In the genomic region with DNA sequence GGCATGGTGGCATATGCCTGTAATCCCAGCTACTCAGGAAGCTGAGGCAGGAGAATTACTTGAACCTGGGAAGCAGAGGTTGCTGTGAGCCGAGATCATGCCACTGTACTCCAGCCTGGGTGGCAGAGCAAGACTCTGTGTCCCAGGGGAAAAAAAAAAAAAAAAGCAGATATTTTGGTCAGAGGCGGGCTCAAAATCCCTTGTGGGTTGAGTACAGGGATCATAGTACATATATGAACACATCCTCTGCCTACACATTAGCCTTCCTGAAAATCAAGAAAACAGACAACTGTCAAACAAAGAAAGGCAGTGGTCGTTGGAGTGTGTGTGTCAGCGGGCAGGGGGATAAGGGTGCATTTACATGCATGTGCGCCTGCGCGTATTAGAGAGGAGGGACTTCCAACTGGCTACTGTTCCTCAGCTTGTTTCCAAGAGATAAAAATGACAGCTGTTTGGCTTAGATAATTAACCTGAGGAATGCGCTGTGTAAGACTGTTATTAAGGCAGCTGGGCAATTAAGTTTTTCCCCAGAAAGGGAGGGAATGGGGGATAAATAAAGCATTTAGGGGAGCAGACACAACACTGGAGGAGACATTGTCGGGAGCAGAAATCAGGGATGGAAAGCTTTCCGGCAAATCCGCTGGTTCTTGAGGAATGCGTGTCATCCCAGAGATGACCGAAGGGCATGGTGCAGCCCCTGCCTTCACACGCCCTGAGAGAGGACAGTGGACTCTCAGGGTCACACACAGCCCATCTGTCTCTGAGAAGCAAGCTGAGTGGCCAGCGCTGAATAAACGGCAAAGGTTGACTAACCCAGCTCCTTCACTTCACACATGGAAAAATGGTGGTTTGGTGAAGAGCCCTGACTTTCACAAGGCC, we compare ENCODE assay signal across 1 cellular context.
TF ChIP-seq lines count a peak whose summit lies in the region.

No MANE protein-coding gene starts in this region.

TF ChIP-seq in K562, 482 proteins besides CTCF, POLR2A, EP300 and RAD21 (continued from another document and continues in another):
- TF ChIP-seq, protein P1, sequence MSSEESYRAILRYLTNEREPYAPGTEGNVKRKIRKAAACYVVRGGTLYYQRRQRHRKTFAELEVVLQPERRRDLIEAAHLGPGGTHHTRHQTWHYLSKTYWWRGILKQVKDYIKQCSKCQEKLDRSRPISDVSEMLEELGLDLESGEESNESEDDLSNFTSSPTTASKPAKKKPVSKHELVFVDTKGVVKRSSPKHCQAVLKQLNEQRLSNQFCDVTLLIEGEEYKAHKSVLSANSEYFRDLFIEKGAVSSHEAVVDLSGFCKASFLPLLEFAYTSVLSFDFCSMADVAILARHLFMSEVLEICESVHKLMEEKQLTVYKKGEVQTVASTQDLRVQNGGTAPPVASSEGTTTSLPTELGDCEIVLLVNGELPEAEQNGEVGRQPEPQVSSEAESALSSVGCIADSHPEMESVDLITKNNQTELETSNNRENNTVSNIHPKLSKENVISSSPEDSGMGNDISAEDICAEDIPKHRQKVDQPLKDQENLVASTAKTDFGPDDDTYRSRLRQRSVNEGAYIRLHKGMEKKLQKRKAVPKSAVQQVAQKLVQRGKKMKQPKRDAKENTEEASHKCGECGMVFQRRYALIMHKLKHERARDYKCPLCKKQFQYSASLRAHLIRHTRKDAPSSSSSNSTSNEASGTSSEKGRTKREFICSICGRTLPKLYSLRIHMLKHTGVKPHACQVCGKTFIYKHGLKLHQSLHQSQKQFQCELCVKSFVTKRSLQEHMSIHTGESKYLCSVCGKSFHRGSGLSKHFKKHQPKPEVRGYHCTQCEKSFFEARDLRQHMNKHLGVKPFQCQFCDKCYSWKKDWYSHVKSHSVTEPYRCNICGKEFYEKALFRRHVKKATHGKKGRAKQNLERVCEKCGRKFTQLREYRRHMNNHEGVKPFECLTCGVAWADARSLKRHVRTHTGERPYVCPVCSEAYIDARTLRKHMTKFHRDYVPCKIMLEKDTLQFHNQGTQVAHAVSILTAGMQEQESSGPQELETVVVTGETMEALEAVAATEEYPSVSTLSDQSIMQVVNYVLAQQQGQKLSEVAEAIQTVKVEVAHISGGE (CRISPR knock-in tag; IDR thresholded peaks at IDR 0.05) = peak in 1 of 3 experiments; percentile 60; a peak in 1 of 6 replicates
- peak; percentile 90 for TF ChIP-seq TFAP4 (CRISPR knock-in tag; IDR thresholded peaks at IDR 0.05; ENCODE audit: borderline replicate concordance)
- 0 out of 2 replicates have a peak, but pooled peaks have one; percentile 31 for TF ChIP-seq ZNF311 (CRISPR knock-in tag; IDR thresholded peaks at IDR 0.05)
- TF ChIP-seq, protein P2, sequence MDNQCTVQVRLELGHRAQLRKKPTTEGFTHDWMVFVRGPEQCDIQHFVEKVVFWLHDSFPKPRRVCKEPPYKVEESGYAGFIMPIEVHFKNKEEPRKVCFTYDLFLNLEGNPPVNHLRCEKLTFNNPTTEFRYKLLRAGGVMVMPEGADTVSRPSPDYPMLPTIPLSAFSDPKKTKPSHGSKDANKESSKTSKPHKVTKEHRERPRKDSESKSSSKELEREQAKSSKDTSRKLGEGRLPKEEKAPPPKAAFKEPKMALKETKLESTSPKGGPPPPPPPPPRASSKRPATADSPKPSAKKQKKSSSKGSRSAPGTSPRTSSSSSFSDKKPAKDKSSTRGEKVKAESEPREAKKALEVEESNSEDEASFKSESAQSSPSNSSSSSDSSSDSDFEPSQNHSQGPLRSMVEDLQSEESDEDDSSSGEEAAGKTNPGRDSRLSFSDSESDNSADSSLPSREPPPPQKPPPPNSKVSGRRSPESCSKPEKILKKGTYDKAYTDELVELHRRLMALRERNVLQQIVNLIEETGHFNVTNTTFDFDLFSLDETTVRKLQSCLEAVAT (IDR thresholded peaks at IDR 0.05) = no peak
- 0 out of 2 replicates have a peak, but pooled peaks have one; percentile 40 for TF ChIP-seq ZNF583 (CRISPR knock-in tag; IDR thresholded peaks at IDR 0.05)
- no peak for TF ChIP-seq CBX5 (IDR thresholded peaks at IDR 0.05; ENCODE audit: borderline replicate concordance, low read depth)
- 0 out of 4 replicates have a peak, but pooled peaks of 1 of the 2 experiments have one; percentile 4 for TF ChIP-seq FOXA3 (CRISPR knock-in tag; conservative IDR thresholded peaks at IDR 0.05 in 1 of 2, IDR thresholded peaks at IDR 0.05 in 1 of 2)
- TF ChIP-seq, protein P3, sequence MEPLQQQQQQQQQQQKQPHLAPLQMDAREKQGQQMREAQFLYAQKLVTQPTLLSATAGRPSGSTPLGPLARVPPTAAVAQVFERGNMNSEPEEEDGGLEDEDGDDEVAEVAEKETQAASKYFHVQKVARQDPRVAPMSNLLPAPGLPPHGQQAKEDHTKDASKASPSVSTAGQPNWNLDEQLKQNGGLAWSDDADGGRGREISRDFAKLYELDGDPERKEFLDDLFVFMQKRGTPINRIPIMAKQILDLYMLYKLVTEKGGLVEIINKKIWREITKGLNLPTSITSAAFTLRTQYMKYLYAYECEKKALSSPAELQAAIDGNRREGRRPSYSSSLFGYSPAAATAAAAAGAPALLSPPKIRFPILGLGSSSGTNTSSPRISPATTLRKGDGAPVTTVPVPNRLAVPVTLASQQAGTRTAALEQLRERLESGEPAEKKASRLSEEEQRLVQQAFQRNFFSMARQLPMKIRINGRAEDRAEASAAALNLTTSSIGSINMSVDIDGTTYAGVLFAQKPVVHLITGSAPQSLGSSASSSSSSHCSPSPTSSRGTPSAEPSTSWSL (CRISPR knock-in tag; IDR thresholded peaks at IDR 0.05; ENCODE audit: borderline replicate concordance) = no peak
- no peak for TF ChIP-seq POLR2G (IDR thresholded peaks at IDR 0.05; ENCODE audit: low read depth, low read length)
- TF ChIP-seq CHD2 (IDR thresholded peaks at IDR 0.05; ENCODE audit: low read depth, low read length) = no peak
- TF ChIP-seq ZNF408 (CRISPR knock-in tag; IDR thresholded peaks at IDR 0.05; ENCODE audit: low read depth) = no peak
- TF ChIP-seq, protein P4, sequence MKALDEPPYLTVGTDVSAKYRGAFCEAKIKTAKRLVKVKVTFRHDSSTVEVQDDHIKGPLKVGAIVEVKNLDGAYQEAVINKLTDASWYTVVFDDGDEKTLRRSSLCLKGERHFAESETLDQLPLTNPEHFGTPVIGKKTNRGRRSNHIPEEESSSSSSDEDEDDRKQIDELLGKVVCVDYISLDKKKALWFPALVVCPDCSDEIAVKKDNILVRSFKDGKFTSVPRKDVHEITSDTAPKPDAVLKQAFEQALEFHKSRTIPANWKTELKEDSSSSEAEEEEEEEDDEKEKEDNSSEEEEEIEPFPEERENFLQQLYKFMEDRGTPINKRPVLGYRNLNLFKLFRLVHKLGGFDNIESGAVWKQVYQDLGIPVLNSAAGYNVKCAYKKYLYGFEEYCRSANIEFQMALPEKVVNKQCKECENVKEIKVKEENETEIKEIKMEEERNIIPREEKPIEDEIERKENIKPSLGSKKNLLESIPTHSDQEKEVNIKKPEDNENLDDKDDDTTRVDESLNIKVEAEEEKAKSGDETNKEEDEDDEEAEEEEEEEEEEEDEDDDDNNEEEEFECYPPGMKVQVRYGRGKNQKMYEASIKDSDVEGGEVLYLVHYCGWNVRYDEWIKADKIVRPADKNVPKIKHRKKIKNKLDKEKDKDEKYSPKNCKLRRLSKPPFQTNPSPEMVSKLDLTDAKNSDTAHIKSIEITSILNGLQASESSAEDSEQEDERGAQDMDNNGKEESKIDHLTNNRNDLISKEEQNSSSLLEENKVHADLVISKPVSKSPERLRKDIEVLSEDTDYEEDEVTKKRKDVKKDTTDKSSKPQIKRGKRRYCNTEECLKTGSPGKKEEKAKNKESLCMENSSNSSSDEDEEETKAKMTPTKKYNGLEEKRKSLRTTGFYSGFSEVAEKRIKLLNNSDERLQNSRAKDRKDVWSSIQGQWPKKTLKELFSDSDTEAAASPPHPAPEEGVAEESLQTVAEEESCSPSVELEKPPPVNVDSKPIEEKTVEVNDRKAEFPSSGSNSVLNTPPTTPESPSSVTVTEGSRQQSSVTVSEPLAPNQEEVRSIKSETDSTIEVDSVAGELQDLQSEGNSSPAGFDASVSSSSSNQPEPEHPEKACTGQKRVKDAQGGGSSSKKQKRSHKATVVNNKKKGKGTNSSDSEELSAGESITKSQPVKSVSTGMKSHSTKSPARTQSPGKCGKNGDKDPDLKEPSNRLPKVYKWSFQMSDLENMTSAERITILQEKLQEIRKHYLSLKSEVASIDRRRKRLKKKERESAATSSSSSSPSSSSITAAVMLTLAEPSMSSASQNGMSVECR (CRISPR knock-in tag; IDR thresholded peaks at IDR 0.05) = 0 out of 2 replicates have a peak, but pooled peaks have one; percentile 24
- TF ChIP-seq NCOA1 (IDR thresholded peaks at IDR 0.05; ENCODE audit: low read depth) = 0 out of 2 replicates have a peak, but pooled peaks have one; percentile 31
- peak; percentile 5; the same call in 1 of the 2 replicates for TF ChIP-seq ELF4 (CRISPR knock-in tag; IDR thresholded peaks at IDR 0.05)
- 0 out of 2 replicates have a peak, but pooled peaks have one; percentile 29 for TF ChIP-seq ZNF444 (CRISPR knock-in tag; IDR thresholded peaks at IDR 0.05)
- no peak for TF ChIP-seq SIN3B (IDR thresholded peaks at IDR 0.05; ENCODE audit: low read depth)
- TF ChIP-seq ZNF668 (CRISPR knock-in tag; IDR thresholded peaks at IDR 0.05) = peak; percentile 35; the same call in 1 of the 2 replicates
- 0 out of 2 replicates have a peak, but pooled peaks have one; percentile 66 for TF ChIP-seq TCF15 (CRISPR knock-in tag; IDR thresholded peaks at IDR 0.05)
- peak; percentile 50; the same call in 1 of the 2 replicates for TF ChIP-seq PHB2 (IDR thresholded peaks at IDR 0.05; ENCODE audit: low read depth)
- TF ChIP-seq, protein P5, sequence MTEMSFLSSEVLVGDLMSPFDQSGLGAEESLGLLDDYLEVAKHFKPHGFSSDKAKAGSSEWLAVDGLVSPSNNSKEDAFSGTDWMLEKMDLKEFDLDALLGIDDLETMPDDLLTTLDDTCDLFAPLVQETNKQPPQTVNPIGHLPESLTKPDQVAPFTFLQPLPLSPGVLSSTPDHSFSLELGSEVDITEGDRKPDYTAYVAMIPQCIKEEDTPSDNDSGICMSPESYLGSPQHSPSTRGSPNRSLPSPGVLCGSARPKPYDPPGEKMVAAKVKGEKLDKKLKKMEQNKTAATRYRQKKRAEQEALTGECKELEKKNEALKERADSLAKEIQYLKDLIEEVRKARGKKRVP (CRISPR knock-in tag; IDR thresholded peaks at IDR 0.05) = 0 out of 2 replicates have a peak, but pooled peaks have one; percentile 29
- no peak for TF ChIP-seq HIVEP1 (CRISPR knock-in tag; IDR thresholded peaks at IDR 0.05)
- no peak for TF ChIP-seq ADNP (tag; IDR thresholded peaks at IDR 0.05)
- TF ChIP-seq RFX1 (IDR thresholded peaks at IDR 0.05) = 0 out of 2 replicates have a peak, but pooled peaks have one; percentile 38
- no peak for TF ChIP-seq ZNF780A (CRISPR knock-in tag; IDR thresholded peaks at IDR 0.05)
- TF ChIP-seq, protein P6, sequence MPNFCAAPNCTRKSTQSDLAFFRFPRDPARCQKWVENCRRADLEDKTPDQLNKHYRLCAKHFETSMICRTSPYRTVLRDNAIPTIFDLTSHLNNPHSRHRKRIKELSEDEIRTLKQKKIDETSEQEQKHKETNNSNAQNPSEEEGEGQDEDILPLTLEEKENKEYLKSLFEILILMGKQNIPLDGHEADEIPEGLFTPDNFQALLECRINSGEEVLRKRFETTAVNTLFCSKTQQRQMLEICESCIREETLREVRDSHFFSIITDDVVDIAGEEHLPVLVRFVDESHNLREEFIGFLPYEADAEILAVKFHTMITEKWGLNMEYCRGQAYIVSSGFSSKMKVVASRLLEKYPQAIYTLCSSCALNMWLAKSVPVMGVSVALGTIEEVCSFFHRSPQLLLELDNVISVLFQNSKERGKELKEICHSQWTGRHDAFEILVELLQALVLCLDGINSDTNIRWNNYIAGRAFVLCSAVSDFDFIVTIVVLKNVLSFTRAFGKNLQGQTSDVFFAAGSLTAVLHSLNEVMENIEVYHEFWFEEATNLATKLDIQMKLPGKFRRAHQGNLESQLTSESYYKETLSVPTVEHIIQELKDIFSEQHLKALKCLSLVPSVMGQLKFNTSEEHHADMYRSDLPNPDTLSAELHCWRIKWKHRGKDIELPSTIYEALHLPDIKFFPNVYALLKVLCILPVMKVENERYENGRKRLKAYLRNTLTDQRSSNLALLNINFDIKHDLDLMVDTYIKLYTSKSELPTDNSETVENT (CRISPR knock-in tag; IDR thresholded peaks at IDR 0.05) = no peak
- 0 out of 2 replicates have a peak, but pooled peaks have one; percentile 33 for TF ChIP-seq ZNF75A (CRISPR knock-in tag; IDR thresholded peaks at IDR 0.05)
- peak; percentile 83 for TF ChIP-seq HDAC2 (IDR thresholded peaks at IDR 0.05)
- TF ChIP-seq HBP1 (CRISPR knock-in tag; IDR thresholded peaks at IDR 0.05) = no peak
- TF ChIP-seq, protein P7, sequence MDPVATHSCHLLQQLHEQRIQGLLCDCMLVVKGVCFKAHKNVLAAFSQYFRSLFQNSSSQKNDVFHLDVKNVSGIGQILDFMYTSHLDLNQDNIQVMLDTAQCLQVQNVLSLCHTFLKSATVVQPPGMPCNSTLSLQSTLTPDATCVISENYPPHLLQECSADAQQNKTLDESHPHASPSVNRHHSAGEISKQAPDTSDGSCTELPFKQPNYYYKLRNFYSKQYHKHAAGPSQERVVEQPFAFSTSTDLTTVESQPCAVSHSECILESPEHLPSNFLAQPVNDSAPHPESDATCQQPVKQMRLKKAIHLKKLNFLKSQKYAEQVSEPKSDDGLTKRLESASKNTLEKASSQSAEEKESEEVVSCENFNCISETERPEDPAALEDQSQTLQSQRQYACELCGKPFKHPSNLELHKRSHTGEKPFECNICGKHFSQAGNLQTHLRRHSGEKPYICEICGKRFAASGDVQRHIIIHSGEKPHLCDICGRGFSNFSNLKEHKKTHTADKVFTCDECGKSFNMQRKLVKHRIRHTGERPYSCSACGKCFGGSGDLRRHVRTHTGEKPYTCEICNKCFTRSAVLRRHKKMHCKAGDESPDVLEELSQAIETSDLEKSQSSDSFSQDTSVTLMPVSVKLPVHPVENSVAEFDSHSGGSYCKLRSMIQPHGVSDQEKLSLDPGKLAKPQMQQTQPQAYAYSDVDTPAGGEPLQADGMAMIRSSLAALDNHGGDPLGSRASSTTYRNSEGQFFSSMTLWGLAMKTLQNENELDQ (CRISPR knock-in tag; IDR thresholded peaks at IDR 0.05; ENCODE audit: borderline replicate concordance) = no peak
- no peak for TF ChIP-seq ZBTB1 (CRISPR knock-in tag; IDR thresholded peaks at IDR 0.05; ENCODE audit: borderline replicate concordance, low read depth)
